ENCODE assay signal across 30 cellular contexts in the genomic region with DNA sequence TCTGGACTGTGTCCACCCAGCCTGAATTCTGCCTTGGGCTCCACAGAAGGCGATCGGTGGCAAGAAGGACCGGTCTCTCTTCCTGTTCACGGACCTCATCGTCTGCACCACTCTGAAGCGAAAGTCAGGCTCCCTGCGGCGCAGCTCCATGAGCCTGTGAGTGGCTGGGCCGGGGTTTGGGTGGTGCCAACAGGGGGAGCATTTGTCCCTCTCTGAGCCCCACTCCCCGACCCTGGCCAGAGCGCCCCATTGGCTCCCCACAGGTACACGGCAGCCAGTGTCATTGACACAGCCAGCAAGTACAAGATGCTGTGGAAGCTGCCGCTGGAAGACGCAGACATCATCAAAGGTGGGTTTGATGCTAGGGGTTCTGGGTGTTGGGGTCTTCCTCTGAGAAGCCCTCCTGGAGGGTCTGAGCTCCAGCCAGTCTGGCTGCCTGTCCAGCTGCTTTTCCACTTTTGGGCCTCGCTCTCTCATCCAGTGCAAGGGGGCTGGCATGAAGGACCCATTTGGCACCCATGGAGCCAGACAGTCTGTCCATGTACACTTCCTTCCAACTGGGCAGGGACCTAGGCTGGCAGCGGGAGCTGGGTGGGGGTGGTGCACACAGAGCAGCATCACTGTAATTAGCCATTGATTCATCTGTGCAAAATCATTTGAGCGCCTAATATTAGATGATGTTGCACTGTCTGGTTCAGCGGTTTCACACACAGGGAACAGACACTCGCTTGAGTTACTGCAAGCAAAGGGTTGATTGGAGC. TPM values are rescaled to one million over a fixed set of nuclear protein-coding genes. Genes with fewer than 3 reads are reported as not detected.
"Had no signal": no experiment of that assay in that cellular context is flagged by ENCODE, and none has a peak within 500 bp of the region (broad histone marks: within the 10 kb centered on the region; RNA-seq: fewer than 3 reads in every experiment).

No MANE protein-coding gene starts in this region.

- H3K4me2 ChIP-seq: hepatocyte, neural progenitor cell had no signal

- DNase-seq: activated CD4-positive, alpha-beta memory T cell treated with anti-CD3 and anti-CD28 coated beads, Interleukin-2, amount 10 ng/mL, durations not matched to agents 7 days and 5 days; activated CD4-positive, alpha-beta T cell treated with anti-CD3 and anti-CD28 coated beads for 48 hours; activated CD4-positive, CD25-positive, alpha-beta regulatory T cell; activated CD8-positive, alpha-beta memory T cell treated with anti-CD3 and anti-CD28 coated beads, Interleukin-2, amount 10 ng/mL, durations not matched to agents 7 days and 5 days; activated effector memory CD4-positive, alpha-beta T cell treated with anti-CD3 and anti-CD28 coated beads, Interleukin-2, amount 50 U/mL, for 16 hours; activated naive CD4-positive, alpha-beta T cell treated with anti-CD3 and anti-CD28 coated beads, Interleukin-2, amount 10 ng/mL, durations not matched to agents 7 days and 5 days; activated T-cell treated with anti-CD3 and anti-CD28 coated beads for 4 hours; anterior cingulate cortex; brain microvascular endothelial cell; dorsolateral prefrontal cortex; effector memory CD8-positive, alpha-beta T cell; glutamatergic neuron; left ventricle myocardium superior; mammary epithelial cell; naive thymus-derived CD8-positive, alpha-beta T cell; stimulated activated CD4-positive, alpha-beta T cell treated with anti-CD3 and anti-CD28 coated beads, Interleukin-12 subunit alpha, Interleukin-12 subunit beta, amount 100 ng/mL, for 4 hours; stimulated activated CD4-positive, alpha-beta T cell treated with anti-CD3 and anti-CD28 coated beads, Interleukin-4, amount 100 ng/mL, for 4 hours; stimulated activated naive CD8-positive, alpha-beta T cell treated with anti-CD3 and anti-CD28 coated beads, Interleukin-15, amount 100 ng/mL, for 72 hours; transverse colon had no signal

- FAIRE-seq: colon, endothelial cell of umbilical vein, frontal cortex, islet of Langerhans had no signal

- H3K9me3 Mint-ChIP-seq: activated CD4-positive, alpha-beta memory T cell treated with anti-CD3 and anti-CD28 coated beads, Interleukin-2, amount 10 ng/mL, durations not matched to agents 7 days and 5 days; activated naive CD4-positive, alpha-beta T cell treated with anti-CD3 and anti-CD28 coated beads, Interleukin-2, amount 10 ng/mL, durations not matched to agents 7 days and 5 days; central memory CD8-positive, alpha-beta T cell; effector memory CD8-positive, alpha-beta T cell; mesothelial cell of epicardium; naive thymus-derived CD8-positive, alpha-beta T cell; neural progenitor cell; stimulated activated naive CD8-positive, alpha-beta T cell treated with anti-CD3 and anti-CD28 coated beads, Interleukin-15, amount 100 ng/mL, for 72 hours; T-helper 1 cell treated with Interleukin-12 subunit alpha and Interleukin-12 subunit beta and Interleukin-4 antibody, amounts not matched to agents 30 μg/mL and 1 μg/mL, for 36 hours had no signal

- H3K79me2 ChIP-seq: hepatocyte had no signal

- H3K27ac ChIP-seq: brain microvascular endothelial cell, esophagus muscularis mucosa, hepatocyte, neural progenitor cell, transverse colon had no signal

- H3K27ac Mint-ChIP-seq: activated CD4-positive, alpha-beta memory T cell treated with anti-CD3 and anti-CD28 coated beads, Interleukin-2, amount 10 ng/mL, durations not matched to agents 7 days and 5 days; activated CD8-positive, alpha-beta memory T cell treated with anti-CD3 and anti-CD28 coated beads, Interleukin-2, amount 10 ng/mL, durations not matched to agents 7 days and 5 days; activated naive CD4-positive, alpha-beta T cell treated with anti-CD3 and anti-CD28 coated beads, Interleukin-2, amount 10 ng/mL, durations not matched to agents 7 days and 5 days; effector memory CD8-positive, alpha-beta T cell; mesothelial cell of epicardium; neural progenitor cell; progenitor cell of endocrine pancreas; T-helper 1 cell treated with Interleukin-12 subunit alpha and Interleukin-12 subunit beta and Interleukin-4 antibody, amounts not matched to agents 30 μg/mL and 1 μg/mL, for 36 hours had no signal

- H3K4me3 ChIP-seq: dorsolateral prefrontal cortex, esophagus muscularis mucosa, hepatocyte, neural progenitor cell, transverse colon had no signal

- H3K4me1 ChIP-seq: transverse colon had no signal

- H3K4me3 Mint-ChIP-seq: activated CD4-positive, alpha-beta memory T cell treated with anti-CD3 and anti-CD28 coated beads, Interleukin-2, amount 10 ng/mL, durations not matched to agents 7 days and 5 days; activated CD8-positive, alpha-beta memory T cell treated with anti-CD3 and anti-CD28 coated beads, Interleukin-2, amount 10 ng/mL, durations not matched to agents 7 days and 5 days; activated naive CD4-positive, alpha-beta T cell treated with anti-CD3 and anti-CD28 coated beads, Interleukin-2, amount 10 ng/mL, durations not matched to agents 7 days and 5 days; central memory CD8-positive, alpha-beta T cell; effector memory CD8-positive, alpha-beta T cell; mesothelial cell of epicardium; naive thymus-derived CD8-positive, alpha-beta T cell; neural progenitor cell; stimulated activated naive CD8-positive, alpha-beta T cell treated with anti-CD3 and anti-CD28 coated beads, Interleukin-15, amount 100 ng/mL, for 72 hours; T-helper 1 cell treated with Interleukin-12 subunit alpha and Interleukin-12 subunit beta and Interleukin-4 antibody, amounts not matched to agents 30 μg/mL and 1 μg/mL, for 36 hours had no signal

- H3K36me3 ChIP-seq: neural progenitor cell, transverse colon had no signal

- H3K27me3 Mint-ChIP-seq: activated CD4-positive, alpha-beta memory T cell treated with anti-CD3 and anti-CD28 coated beads, Interleukin-2, amount 10 ng/mL, durations not matched to agents 7 days and 5 days; activated CD8-positive, alpha-beta memory T cell treated with anti-CD3 and anti-CD28 coated beads, Interleukin-2, amount 10 ng/mL, durations not matched to agents 7 days and 5 days; central memory CD8-positive, alpha-beta T cell; effector memory CD8-positive, alpha-beta T cell; naive thymus-derived CD8-positive, alpha-beta T cell; progenitor cell of endocrine pancreas; stimulated activated naive CD8-positive, alpha-beta T cell treated with anti-CD3 and anti-CD28 coated beads, Interleukin-15, amount 100 ng/mL, for 72 hours had no signal

- H3K27me3 ChIP-seq: brain microvascular endothelial cell, dorsolateral prefrontal cortex, esophagus muscularis mucosa, hepatocyte, neural progenitor cell, transverse colon had no signal

- H2AFZ ChIP-seq: hepatocyte, neural progenitor cell had no signal

- ATAC-seq: activated CD8-positive, alpha-beta memory T cell treated with anti-CD3 and anti-CD28 coated beads, Interleukin-2, amount 10 ng/mL, durations not matched to agents 7 days and 5 days; effector memory CD8-positive, alpha-beta T cell; left ventricle myocardium superior; naive thymus-derived CD8-positive, alpha-beta T cell; stimulated activated naive CD8-positive, alpha-beta T cell treated with anti-CD3 and anti-CD28 coated beads, Interleukin-15, amount 100 ng/mL, for 72 hours had no signal

- H3K36me3 Mint-ChIP-seq: activated CD8-positive, alpha-beta memory T cell treated with anti-CD3 and anti-CD28 coated beads, Interleukin-2, amount 10 ng/mL, durations not matched to agents 7 days and 5 days; activated naive CD4-positive, alpha-beta T cell treated with anti-CD3 and anti-CD28 coated beads, Interleukin-2, amount 10 ng/mL, durations not matched to agents 7 days and 5 days; naive thymus-derived CD8-positive, alpha-beta T cell had no signal

- H3K4me1 Mint-ChIP-seq: activated naive CD4-positive, alpha-beta T cell treated with anti-CD3 and anti-CD28 coated beads, Interleukin-2, amount 10 ng/mL, durations not matched to agents 7 days and 5 days; central memory CD8-positive, alpha-beta T cell; mesothelial cell of epicardium; stimulated activated naive CD8-positive, alpha-beta T cell treated with anti-CD3 and anti-CD28 coated beads, Interleukin-15, amount 100 ng/mL, for 72 hours had no signal

RNA-seq across cellular contexts. Expression of a gene that starts 49.1 kb away (rescaled TPM):
- total RNA-seq: activated CD8-positive, alpha-beta memory T cell treated with anti-CD3 and anti-CD28 coated beads, Interleukin-2, amount 10 ng/mL, durations not matched to agents 7 days and 5 days; naive thymus-derived CD8-positive, alpha-beta T cell had no signal
